ENCODE assay signal across 19 cellular contexts in the genomic region with DNA sequence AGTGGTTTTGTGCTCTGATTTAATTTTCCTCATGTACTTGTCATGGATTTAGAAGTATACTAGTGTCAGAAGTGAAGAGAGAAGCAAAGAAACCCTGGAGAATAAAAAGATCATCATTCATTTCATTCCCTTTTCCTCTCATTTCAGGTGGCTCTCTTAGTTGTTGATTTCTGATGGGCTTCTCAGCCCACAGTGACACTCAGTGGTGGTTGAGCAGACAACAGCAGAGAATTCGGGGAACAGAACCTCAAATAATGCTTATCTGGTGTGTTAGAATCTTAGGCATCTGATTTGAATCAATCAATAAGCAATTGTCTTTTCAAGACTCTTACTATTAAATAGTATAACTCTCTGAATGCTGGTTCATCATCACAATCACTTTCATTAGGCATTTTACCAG.
DNase-seq lines count a peak whose midpoint lies in the region; ATAC-seq and TF ChIP-seq lines count a peak whose summit lies in the region.
"Had no signal": no experiment of that assay in that cellular context is flagged by ENCODE, and none has a peak within 500 bp of the region (broad histone marks: within the 10 kb centered on the region; RNA-seq: fewer than 3 reads in every experiment).

No MANE protein-coding gene starts in this region.

- H4K20me1 ChIP-seq in GM23338 (replicated peaks; ENCODE audit: insufficient read depth) (no peaks in the 10 kb centered on the region), hepatocyte (ENCODE audit: insufficient read depth, poor library complexity, severe bottlenecking) (no peaks in the 10 kb centered on the region)

- H3K27me3 Mint-ChIP-seq in GM23338 (ENCODE audit: insufficient read depth, low read depth, poor library complexity), result peaks cover 2% of the 10 kb centered on the region

- DNase-seq in A673 (ENCODE audit: low spot score), result peak; percentile 40
- peak; percentile 44 for DNase-seq in GM23338 (ENCODE audit: low spot score)
- DNase-seq in RKO (ENCODE audit: low spot score), result peak; percentile 6
- DNase-seq in hepatocyte (ENCODE audit: low spot score), result no peak
- no peak for DNase-seq in globus pallidus (ENCODE audit: low spot score)
- no peak for DNase-seq in NCI-H345 treated with DMSO at 0.1 percent for 48 hours (lab: John Stamatoyannopoulos, UW; ENCODE audit: unreplicated experiment)
- DNase-seq in T1000 (lab: John Stamatoyannopoulos, UW), result no peak
- DNase-seq in SIG-M5 treated with dmso at 0.1 percent for 504 hours (lab: John Stamatoyannopoulos, UW; ENCODE audit: unreplicated experiment), result no peak
- DNase-seq: activated CD4-positive, alpha-beta T cell treated with anti-CD3 and anti-CD28 coated beads for 4 hours; activated naive CD4-positive, alpha-beta T cell treated with anti-CD3 and anti-CD28 coated beads, Interleukin-2, amount 50 U/mL, for 16 hours; effector CD4-positive, alpha-beta T cell; NCI-H2029 treated with DMSO at 0.1 percent for 48 hours; NCI-H774; stimulated activated CD4-positive, alpha-beta T cell treated with anti-CD3 and anti-CD28 coated beads, Interleukin-12 subunit alpha, Interleukin-12 subunit beta, amount 100 ng/mL, for 4 hours; stimulated activated naive CD4-positive, alpha-beta T cell treated with Interleukin-2 at 50 U/mL for 16 hours; T-helper 2 cell had no signal

- H3K4me2 ChIP-seq in GM23338, result no peak overlapping the region
- H3K4me2 ChIP-seq in hepatocyte, result no peak overlapping the region

- H3K36me3 ChIP-seq in A673 (ENCODE audit: insufficient read depth, low read length, poor library complexity, severe bottlenecking) (no peaks in the 10 kb centered on the region), GM23338 (ENCODE audit: insufficient read depth) (no peaks in the 10 kb centered on the region; the same call in 1 of the 2 replicates), hepatocyte (replicated peaks; ENCODE audit: insufficient read depth, low read depth) (no peaks in the 10 kb centered on the region)
- H3K36me3 ChIP-seq: prostate gland had no signal

- H3K4me3 ChIP-seq in A673 (ENCODE audit: low read depth, low read length, poor library complexity, severe bottlenecking), result no peak overlapping the region
- no peak overlapping the region for H3K4me3 ChIP-seq in GM23338
- no peak overlapping the region for H3K4me3 ChIP-seq in hepatocyte
- H3K4me3 ChIP-seq: prostate gland had no signal

- no TSS peak for BruUV-seq in A673 (replicated peaks; lab: Mats Ljungman, UMichigan)

- intact Hi-C loops in A673 (cut with micrococcal nuclease; ENCODE audit: unreplicated experiment), result loop anchor here (5.0 kb wide), 1 partner anchor 207 kb away; no protein-coding TSS in a partner anchor

- H2AFZ ChIP-seq in GM23338, result no peak overlapping the region
- no peak overlapping the region for H2AFZ ChIP-seq in hepatocyte

- no peaks in the 10 kb centered on the region for H3K27me3 ChIP-seq in A673 (replicated peaks; ENCODE audit: insufficient read depth, low read depth, low read length, poor library complexity)
- H3K27me3 ChIP-seq in GM23338 (ENCODE audit: insufficient read depth), result no peaks in the 10 kb centered on the region
- no peaks in the 10 kb centered on the region for H3K27me3 ChIP-seq in hepatocyte

- H3K27ac ChIP-seq in A673 (ENCODE audit: low read depth, low read length, poor library complexity, severe bottlenecking), result no peak overlapping the region
- no peak overlapping the region for H3K27ac ChIP-seq in GM23338 (ENCODE audit: low read depth)
- no peak overlapping the region for H3K27ac ChIP-seq in hepatocyte
- H3K27ac ChIP-seq: prostate gland had no signal

- POLR2A ChIA-PET in A673 (lab: Charles Lee; ENCODE audit: low non-redundant PET), result no interaction called here

- H3K9me3 ChIP-seq in A673 (ENCODE audit: low read depth, low read length, poor library complexity, severe bottlenecking) (no peaks in the 10 kb centered on the region), hepatocyte (ENCODE audit: low read depth) (no peaks in the 10 kb centered on the region)
- H3K9me3 ChIP-seq: prostate gland had no signal

- 55% methylated on average over 1 of the region's 1 CpG for WGBS in hepatocyte (ENCODE audit: low lambda C conversion rate, missing lambda C conversion rate)

- TF ChIP-seq CTCF in A673 (conservative IDR thresholded peaks at IDR 0.05; ENCODE audit: low read depth, low read length) (peak; percentile 60), GM23338 (conservative IDR thresholded peaks at IDR 0.05; ENCODE audit: low read depth in 2 of 2) (peak; percentile 61 to 78), hepatocyte (IDR thresholded peaks at IDR 0.05; ENCODE audit: poor library complexity) (peak; percentile 43)

- H3F3A ChIP-seq in GM23338 (replicated peaks; ENCODE audit: low read depth), result no peaks in the 10 kb centered on the region

- H3K4me1 ChIP-seq in A673 (ENCODE audit: insufficient read depth, low read length, poor library complexity, severe bottlenecking) (no peaks in the 10 kb centered on the region), GM23338 (ENCODE audit: insufficient read depth) (no peaks in the 10 kb centered on the region), hepatocyte (ENCODE audit: insufficient read depth) (no peaks in the 10 kb centered on the region)
- H3K4me1 ChIP-seq: prostate gland had no signal

- CTCF ChIA-PET in A673 (lab: Charles Lee), result no interaction called here

- peaks cover 14% of the 10 kb centered on the region for H3K9me3 Mint-ChIP-seq in GM23338

- peak; percentile 63 for ATAC-seq in GM23338
- ATAC-seq: left lobe of liver, Right ventricle myocardium inferior had no signal

- no peaks in the 10 kb centered on the region for H3K4me1 Mint-ChIP-seq in GM23338

- H3K79me2 ChIP-seq in GM23338 (replicated peaks; ENCODE audit: insufficient read depth) (no peaks in the 10 kb centered on the region), hepatocyte (no peaks in the 10 kb centered on the region)

- H3K4me3 Mint-ChIP-seq in GM23338, result no peak overlapping the region

- H3K9me2 ChIP-seq in GM23338 (ENCODE audit: insufficient read depth), result no peaks in the 10 kb centered on the region
- H3K9me2 ChIP-seq in hepatocyte (replicated peaks; ENCODE audit: insufficient read depth), result no peaks in the 10 kb centered on the region

- peaks cover 8% of the 10 kb centered on the region; the same call in 2 of the 3 replicates for H3K36me3 Mint-ChIP-seq in GM23338 (ENCODE audit: low read depth)

- H3K27ac Mint-ChIP-seq in GM23338, result no peak overlapping the region

TF ChIP-seq in GM23338, 12 proteins besides CTCF, POLR2A, EP300 and RAD21:
- TF ChIP-seq EZH2phosphoT487 (IDR thresholded peaks at IDR 0.05; ENCODE audit: unreplicated experiment) (no peak), NANOG (IDR thresholded peaks at IDR 0.05; ENCODE audit: borderline replicate concordance) (no peak), JUNB (IDR thresholded peaks at IDR 0.05; ENCODE audit: unreplicated experiment) (no peak), ZNF331 (CRISPR knock-in tag; IDR thresholded peaks at IDR 0.05; ENCODE audit: low read depth) (no peak), STAT1 (IDR thresholded peaks at IDR 0.05; ENCODE audit: unreplicated experiment) (no peak), EZH2 (IDR thresholded peaks at IDR 0.05; ENCODE audit: low read depth, unreplicated experiment) (no peak), POLR2AphosphoS5 (IDR thresholded peaks at IDR 0.05; ENCODE audit: low read depth) (no peak), ZNF114 (CRISPR knock-in tag; IDR thresholded peaks at IDR 0.05) (no peak), CREB1 (CRISPR knock-in tag; IDR thresholded peaks at IDR 0.05; ENCODE audit: low read depth) (no peak)
- TF ChIP-seq, protein P1, sequence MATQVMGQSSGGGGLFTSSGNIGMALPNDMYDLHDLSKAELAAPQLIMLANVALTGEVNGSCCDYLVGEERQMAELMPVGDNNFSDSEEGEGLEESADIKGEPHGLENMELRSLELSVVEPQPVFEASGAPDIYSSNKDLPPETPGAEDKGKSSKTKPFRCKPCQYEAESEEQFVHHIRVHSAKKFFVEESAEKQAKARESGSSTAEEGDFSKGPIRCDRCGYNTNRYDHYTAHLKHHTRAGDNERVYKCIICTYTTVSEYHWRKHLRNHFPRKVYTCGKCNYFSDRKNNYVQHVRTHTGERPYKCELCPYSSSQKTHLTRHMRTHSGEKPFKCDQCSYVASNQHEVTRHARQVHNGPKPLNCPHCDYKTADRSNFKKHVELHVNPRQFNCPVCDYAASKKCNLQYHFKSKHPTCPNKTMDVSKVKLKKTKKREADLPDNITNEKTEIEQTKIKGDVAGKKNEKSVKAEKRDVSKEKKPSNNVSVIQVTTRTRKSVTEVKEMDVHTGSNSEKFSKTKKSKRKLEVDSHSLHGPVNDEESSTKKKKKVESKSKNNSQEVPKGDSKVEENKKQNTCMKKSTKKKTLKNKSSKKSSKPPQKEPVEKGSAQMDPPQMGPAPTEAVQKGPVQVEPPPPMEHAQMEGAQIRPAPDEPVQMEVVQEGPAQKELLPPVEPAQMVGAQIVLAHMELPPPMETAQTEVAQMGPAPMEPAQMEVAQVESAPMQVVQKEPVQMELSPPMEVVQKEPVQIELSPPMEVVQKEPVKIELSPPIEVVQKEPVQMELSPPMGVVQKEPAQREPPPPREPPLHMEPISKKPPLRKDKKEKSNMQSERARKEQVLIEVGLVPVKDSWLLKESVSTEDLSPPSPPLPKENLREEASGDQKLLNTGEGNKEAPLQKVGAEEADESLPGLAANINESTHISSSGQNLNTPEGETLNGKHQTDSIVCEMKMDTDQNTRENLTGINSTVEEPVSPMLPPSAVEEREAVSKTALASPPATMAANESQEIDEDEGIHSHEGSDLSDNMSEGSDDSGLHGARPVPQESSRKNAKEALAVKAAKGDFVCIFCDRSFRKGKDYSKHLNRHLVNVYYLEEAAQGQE (IDR thresholded peaks at IDR 0.05; ENCODE audit: unreplicated experiment), result no peak

Comparison
In these comparisons a context has a peak if more than half of its experiments do, and no peak if none do; other contexts are left out.
1. DNase-seq: peak in A673 (single experiment), GM23338 (single experiment) and RKO (single experiment); none in hepatocyte (single experiment), globus pallidus (single experiment), NCI-H345 treated with DMSO at 0.1 percent for 48 hours (single experiment), T1000 (single experiment) and SIG-M5 treated with dmso at 0.1 percent for 504 hours (single experiment).
2. Peak in every context shown above with its lines, with median percentiles within 50 percentile points of each other: CTCF ChIP-seq.